In the genomic region with DNA sequence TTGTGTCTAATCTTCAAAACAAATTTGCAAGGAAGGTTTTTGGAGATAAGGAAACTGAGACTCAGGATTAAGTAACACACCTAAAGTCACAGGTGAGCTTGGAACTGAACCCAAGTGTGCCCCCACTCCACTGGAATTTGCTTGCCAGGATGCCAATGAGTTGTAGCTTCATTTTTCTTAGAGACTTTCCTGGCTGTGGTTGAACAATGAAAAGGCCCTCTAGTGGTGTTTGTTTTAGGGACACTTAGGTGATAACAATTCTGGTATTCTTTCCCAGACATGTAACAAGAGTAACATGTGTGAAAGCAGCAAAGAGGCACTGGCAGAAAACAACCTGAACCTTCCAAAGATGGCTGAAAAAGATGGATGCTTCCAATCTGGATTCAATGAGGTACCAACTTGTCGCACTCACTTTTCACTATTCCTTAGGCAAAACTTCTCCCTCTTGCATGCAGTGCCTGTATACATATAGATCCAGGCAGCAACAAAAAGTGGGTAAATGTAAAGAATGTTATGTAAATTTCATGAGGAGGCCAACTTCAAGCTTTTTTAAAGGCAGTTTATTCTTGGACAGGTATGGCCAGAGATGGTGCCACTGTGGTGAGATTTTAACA, we compare ENCODE assay signal across 8 cellular contexts. TPM values are rescaled to one million over a fixed set of nuclear protein-coding genes. Genes with fewer than 3 reads are reported as not detected.
DNase-seq lines count a peak whose midpoint lies in the region; ATAC-seq and TF ChIP-seq lines count a peak whose summit lies in the region.

No MANE protein-coding gene starts in this region.

- no peak overlapping the region for H3K4me3 Mint-ChIP-seq in activated T-helper 1 cell treated with anti-CD3 and anti-CD28 coated beads, Interleukin-12 subunit alpha, Interleukin-12 subunit beta, Interleukin-2, Interleukin-4 antibody, amounts not matched to agents 30 ng/mL and 10 ng/mL and 1 ng/mL, durations not matched to agents 14 hours and 24 hours and 36 hours

- peak; percentile 52 for DNase-seq in DMS114 treated with DMSO at 0.1 percent for 48 hours (lab: John Stamatoyannopoulos, UW; ENCODE audit: unreplicated experiment)
- peak; percentile 46 for DNase-seq in HEK293T (ENCODE audit: extremely low spot score)
- DNase-seq in SW 1271 (lab: John Stamatoyannopoulos, UW): peak; percentile 59 to 89
- DNase-seq in inferior parietal cortex (ENCODE audit: extremely low spot score): peak; percentile 38
- DNase-seq in activated T-helper 1 cell treated with anti-CD3 and anti-CD28 coated beads, Interleukin-12 subunit alpha, Interleukin-12 subunit beta, Interleukin-2, Interleukin-4 antibody, amounts not matched to agents 30 ng/mL and 10 ng/mL and 1 ng/mL, durations not matched to agents 14 hours and 24 hours and 36 hours (ENCODE audit: low spot score): no peak
- no peak for DNase-seq in activated T-cell treated with anti-CD3 and anti-CD28 coated beads, Interleukin-2, amount 50 U/mL, for 48 hours
- no peak for DNase-seq in NCI-H524 treated with DMSO at 0.1 percent for 48 hours (lab: John Stamatoyannopoulos, UW)

- H3K36me3 Mint-ChIP-seq in activated T-helper 1 cell treated with anti-CD3 and anti-CD28 coated beads, Interleukin-12 subunit alpha, Interleukin-12 subunit beta, Interleukin-2, Interleukin-4 antibody, amounts not matched to agents 30 ng/mL and 10 ng/mL and 1 ng/mL, durations not matched to agents 14 hours and 24 hours and 36 hours (ENCODE audit: low read depth): no peaks in the 10 kb centered on the region

- POLR2A ChIA-PET in HEK293T (lab: Yijun Ruan, JAX): no interaction called here

- intact Hi-C loops in activated T-helper 1 cell treated with anti-CD3 and anti-CD28 coated beads, Interleukin-12 subunit alpha, Interleukin-12 subunit beta, Interleukin-2, Interleukin-4 antibody, amounts not matched to agents 30 ng/mL and 10 ng/mL and 1 ng/mL, durations not matched to agents 14 hours and 24 hours and 36 hours (cut with micrococcal nuclease): loop anchor here (1.0 to 5.0 kb wide), 3 partner anchors 51 to 327 kb away; no protein-coding TSS in a partner anchor

- ATAC-seq in HG03457 (IDR thresholded peaks at IDR 0.05; ENCODE audit: unreplicated experiment): no peak

- no peaks in the 10 kb centered on the region for H3K9me3 Mint-ChIP-seq in activated T-helper 1 cell treated with anti-CD3 and anti-CD28 coated beads, Interleukin-12 subunit alpha, Interleukin-12 subunit beta, Interleukin-2, Interleukin-4 antibody, amounts not matched to agents 30 ng/mL and 10 ng/mL and 1 ng/mL, durations not matched to agents 14 hours and 24 hours and 36 hours

- H3K27me3 Mint-ChIP-seq in activated T-helper 1 cell treated with anti-CD3 and anti-CD28 coated beads, Interleukin-12 subunit alpha, Interleukin-12 subunit beta, Interleukin-2, Interleukin-4 antibody, amounts not matched to agents 30 ng/mL and 10 ng/mL and 1 ng/mL, durations not matched to agents 14 hours and 24 hours and 36 hours (ENCODE audit: insufficient read depth): peaks cover 28% of the 10 kb centered on the region

- peaks cover 42% of the 10 kb centered on the region for H3K4me1 Mint-ChIP-seq in activated T-helper 1 cell treated with anti-CD3 and anti-CD28 coated beads, Interleukin-12 subunit alpha, Interleukin-12 subunit beta, Interleukin-2, Interleukin-4 antibody, amounts not matched to agents 30 ng/mL and 10 ng/mL and 1 ng/mL, durations not matched to agents 14 hours and 24 hours and 36 hours (ENCODE audit: low read depth)

- CTCF ChIA-PET in HEK293T (lab: Yijun Ruan, JAX): interaction anchor here (0.6 to 5.9 kb wide), 7 partner anchors 8 to 326 kb away, joined by 3 to 55 read pairs (median 5); no protein-coding TSS in a partner anchor

- H3K27ac Mint-ChIP-seq in activated T-helper 1 cell treated with anti-CD3 and anti-CD28 coated beads, Interleukin-12 subunit alpha, Interleukin-12 subunit beta, Interleukin-2, Interleukin-4 antibody, amounts not matched to agents 30 ng/mL and 10 ng/mL and 1 ng/mL, durations not matched to agents 14 hours and 24 hours and 36 hours: no peak overlapping the region

TF ChIP-seq in HEK293T, 16 proteins besides CTCF, POLR2A, EP300 and RAD21:
- TF ChIP-seq FOXK2 (IDR thresholded peaks at IDR 0.05): no peak
- no peak for TF ChIP-seq SUZ12 (IDR thresholded peaks at IDR 0.05)
- TF ChIP-seq L3MBTL2 (conservative IDR thresholded peaks at IDR 0.05): no peak
- no peak for TF ChIP-seq NFRKB (IDR thresholded peaks at IDR 0.05)
- no peak for TF ChIP-seq FOXM1 (IDR thresholded peaks at IDR 0.05; ENCODE audit: borderline replicate concordance)
- TF ChIP-seq ARNT (IDR thresholded peaks at IDR 0.05): no peak
- no peak for TF ChIP-seq FOXA1 (IDR thresholded peaks at IDR 0.05)
- TF ChIP-seq, protein P1, sequence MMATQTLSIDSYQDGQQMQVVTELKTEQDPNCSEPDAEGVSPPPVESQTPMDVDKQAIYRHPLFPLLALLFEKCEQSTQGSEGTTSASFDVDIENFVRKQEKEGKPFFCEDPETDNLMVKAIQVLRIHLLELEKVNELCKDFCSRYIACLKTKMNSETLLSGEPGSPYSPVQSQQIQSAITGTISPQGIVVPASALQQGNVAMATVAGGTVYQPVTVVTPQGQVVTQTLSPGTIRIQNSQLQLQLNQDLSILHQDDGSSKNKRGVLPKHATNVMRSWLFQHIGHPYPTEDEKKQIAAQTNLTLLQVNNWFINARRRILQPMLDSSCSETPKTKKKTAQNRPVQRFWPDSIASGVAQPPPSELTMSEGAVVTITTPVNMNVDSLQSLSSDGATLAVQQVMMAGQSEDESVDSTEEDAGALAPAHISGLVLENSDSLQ (IDR thresholded peaks at IDR 0.05): no peak
- TF ChIP-seq TARDBP (IDR thresholded peaks at IDR 0.05): no peak
- TF ChIP-seq SP1 (IDR thresholded peaks at IDR 0.05): no peak
- TF ChIP-seq CTBP1 (IDR thresholded peaks at IDR 0.05; ENCODE audit: borderline replicate concordance): no peak

RNA-seq across cellular contexts. Expression of a gene that starts 1.5 kb away (rescaled TPM):
- 0.32 and 0.54 TPM in 2 replicates for total RNA-seq in activated T-helper 1 cell treated with anti-CD3 and anti-CD28 coated beads, Interleukin-12 subunit alpha, Interleukin-12 subunit beta, Interleukin-2, Interleukin-4 antibody, amounts not matched to agents 30 ng/mL and 10 ng/mL and 1 ng/mL, durations not matched to agents 14 hours and 24 hours and 36 hours

Comparison
In these comparisons a context has a peak if more than half of its experiments do, and no peak if none do; other contexts are left out.
1. DNase-seq: peak in DMS114 treated with DMSO at 0.1 percent for 48 hours (single experiment), HEK293T (single experiment), SW 1271 (2 of 2) and inferior parietal cortex (single experiment); none in activated T-helper 1 cell treated with anti-CD3 and anti-CD28 coated beads, Interleukin-12 subunit alpha, Interleukin-12 subunit beta, Interleukin-2, Interleukin-4 antibody, amounts not matched to agents 30 ng/mL and 10 ng/mL and 1 ng/mL, durations not matched to agents 14 hours and 24 hours and 36 hours (single experiment), activated T-cell treated with anti-CD3 and anti-CD28 coated beads, Interleukin-2, amount 50 U/mL, for 48 hours (0 of 2) and NCI-H524 treated with DMSO at 0.1 percent for 48 hours (single experiment).